ENCODE assay signal across 33 cellular contexts in genomic region chr13:43640476-43640875, GRCh38.
"Had no signal": no experiment of that assay in that cellular context is flagged by ENCODE, and none has a peak within 500 bp of the region (broad histone marks: within the 10 kb centered on the region; RNA-seq: fewer than 3 reads in every experiment).

No MANE protein-coding gene starts in this region.

- DNase-seq: Karpas-422, Kasumi-1, MG63, MM.1S, MV-4-11, NCI-H1048, NCI-H1092, NCI-H1092 treated with DMSO at 0.1 percent for 48 hours, NCI-H1105, NCI-H1105 treated with DMSO at 0.1 percent for 48 hours, NCI-H1417, NCI-H1417 treated with DMSO at 0.1 percent for 48 hours, NCI-H1436, NCI-H1436 treated with DMSO at 0.1 percent for 48 hours, NCI-H146, NCI-H1694, NCI-H1694 treated with DMSO at 0.1 percent for 48 hours, NCI-H187, NCI-H187 treated with DMSO at 0.1 percent for 48 hours, NCI-H1930, NCI-H2029, NCI-H2029 treated with DMSO at 0.1 percent for 48 hours, NCI-H2081, NCI-H2081 treated with DMSO at 0.1 percent for 48 hours, NCI-H2107, NCI-H2171, NCI-H2171 treated with DMSO at 0.1 percent for 48 hours, NCI-H2227 treated with DMSO at 0.1 percent for 48 hours, NCI-H226, NCI-H345, NCI-H446, NCI-H446 treated with DMSO at 0.1 percent for 48 hours, NCI-H510A had no signal
